In genomic region chr1:205949753-205950152, GRCh38 we compare ENCODE assay signal across 25 cellular contexts. TPM values are rescaled to one million over a fixed set of nuclear protein-coding genes. Genes with fewer than 3 reads are reported as not detected.
"Had no signal": no experiment of that assay in that cellular context is flagged by ENCODE, and none has a peak within 500 bp of the region (broad histone marks: within the 10 kb centered on the region; RNA-seq: fewer than 3 reads in every experiment).

No MANE protein-coding gene starts in this region.

- H3K4me1 ChIP-seq: adrenal gland, parathyroid adenoma, transverse colon had no signal

- H3K27ac ChIP-seq: adrenal gland, left lung, parathyroid adenoma, transverse colon had no signal

- H3K4me1 Mint-ChIP-seq: stimulated activated effector memory CD8-positive, alpha-beta T cell treated with anti-CD3 and anti-CD28 coated beads, Interleukin-12 subunit alpha, Interleukin-12 subunit beta, amount 100 ng/mL, for 72 hours; T-cell had no signal

- H3K79me2 ChIP-seq: parathyroid adenoma had no signal

- H3K9me3 ChIP-seq: adrenal gland, left lung, SK-N-SH, transverse colon had no signal

- H3K4me2 ChIP-seq: SK-N-SH had no signal

- H3K9ac ChIP-seq: parathyroid adenoma, SK-N-SH had no signal

- H3K36me3 ChIP-seq: adrenal gland, left lung, transverse colon had no signal

- H3K27ac Mint-ChIP-seq: activated B cell treated with CpG ODN at 0.5 μM for 24 hours; activated CD4-positive, alpha-beta memory T cell treated with anti-CD3 and anti-CD28 coated beads for 36 hours; activated naive CD4-positive, alpha-beta T cell treated with anti-CD3 and anti-CD28 coated beads, Interleukin-2, amount 50 U/mL, for 72 hours; activated T-helper 1 cell treated with anti-CD3 and anti-CD28 coated beads, Interleukin-12 subunit alpha, Interleukin-12 subunit beta, Interleukin-2, Interleukin-4 antibody, amounts not matched to agents 30 ng/mL and 10 ng/mL and 1 ng/mL, durations not matched to agents 14 hours and 24 hours and 36 hours; memory B cell; stimulated activated effector memory CD8-positive, alpha-beta T cell treated with anti-CD3 and anti-CD28 coated beads, Interleukin-12 subunit alpha, Interleukin-12 subunit beta, amount 100 ng/mL, for 72 hours; T-cell had no signal

- DNase-seq: activated B cell treated with CpG ODN at 0.5 μM for 24 hours; activated CD4-positive, alpha-beta memory T cell treated with anti-CD3 and anti-CD28 coated beads for 36 hours; activated CD4-positive, alpha-beta T cell treated with anti-CD3 and anti-CD28 coated beads for 4 hours; activated gamma-delta T cell treated with Interleukin-2 at 50 U/mL for 16 hours; activated T-cell treated with anti-CD3 and anti-CD28 coated beads for 4 hours; foreskin melanocyte; kidney; left lung; naive thymus-derived CD4-positive, alpha-beta T cell; SK-N-SH; stimulated activated CD4-positive, alpha-beta T cell treated with anti-CD3 and anti-CD28 coated beads, Interleukin-4, amount 100 ng/mL, for 24 hours; T-cell had no signal

- ATAC-seq: activated naive CD4-positive, alpha-beta T cell treated with anti-CD3 and anti-CD28 coated beads, Interleukin-2, amount 50 U/mL, for 72 hours; naive thymus-derived CD4-positive, alpha-beta T cell; sciatic nerve; stimulated activated effector memory CD8-positive, alpha-beta T cell treated with anti-CD3 and anti-CD28 coated beads, Interleukin-12 subunit alpha, Interleukin-12 subunit beta, amount 100 ng/mL, for 72 hours; T-cell had no signal

- H3K36me3 Mint-ChIP-seq: activated CD4-positive, alpha-beta memory T cell treated with anti-CD3 and anti-CD28 coated beads for 36 hours; activated naive CD4-positive, alpha-beta T cell treated with anti-CD3 and anti-CD28 coated beads, Interleukin-2, amount 50 U/mL, for 72 hours; memory B cell; naive thymus-derived CD4-positive, alpha-beta T cell; stimulated activated effector memory CD8-positive, alpha-beta T cell treated with anti-CD3 and anti-CD28 coated beads, Interleukin-12 subunit alpha, Interleukin-12 subunit beta, amount 100 ng/mL, for 72 hours; T-cell had no signal

- H2AFZ ChIP-seq: parathyroid adenoma had no signal

- H3K4me3 ChIP-seq: adrenal gland, left lung, transverse colon had no signal

- H3K4me3 Mint-ChIP-seq: activated B cell treated with CpG ODN at 0.5 μM for 24 hours; activated CD4-positive, alpha-beta memory T cell treated with anti-CD3 and anti-CD28 coated beads for 36 hours; activated T-helper 1 cell treated with anti-CD3 and anti-CD28 coated beads, Interleukin-12 subunit alpha, Interleukin-12 subunit beta, Interleukin-2, Interleukin-4 antibody, amounts not matched to agents 30 ng/mL and 10 ng/mL and 1 ng/mL, durations not matched to agents 14 hours and 24 hours and 36 hours; memory B cell; naive thymus-derived CD4-positive, alpha-beta T cell; stimulated activated effector memory CD8-positive, alpha-beta T cell treated with anti-CD3 and anti-CD28 coated beads, Interleukin-12 subunit alpha, Interleukin-12 subunit beta, amount 100 ng/mL, for 72 hours; T-cell had no signal

- H3K9me3 Mint-ChIP-seq: activated B cell treated with CpG ODN at 0.5 μM for 24 hours; activated CD4-positive, alpha-beta memory T cell treated with anti-CD3 and anti-CD28 coated beads for 36 hours; activated naive CD4-positive, alpha-beta T cell treated with anti-CD3 and anti-CD28 coated beads, Interleukin-2, amount 50 U/mL, for 72 hours; activated T-helper 1 cell treated with anti-CD3 and anti-CD28 coated beads, Interleukin-12 subunit alpha, Interleukin-12 subunit beta, Interleukin-2, Interleukin-4 antibody, amounts not matched to agents 30 ng/mL and 10 ng/mL and 1 ng/mL, durations not matched to agents 14 hours and 24 hours and 36 hours; memory B cell; stimulated activated effector memory CD8-positive, alpha-beta T cell treated with anti-CD3 and anti-CD28 coated beads, Interleukin-12 subunit alpha, Interleukin-12 subunit beta, amount 100 ng/mL, for 72 hours; T-cell had no signal

- H3K9me2 ChIP-seq: SK-N-SH had no signal

- H3K27me3 ChIP-seq: adrenal gland, transverse colon had no signal

RNA-seq across cellular contexts. Expression of gene SLC26A9, which starts 6.5 kb away (rescaled TPM):
- total RNA-seq: activated B cell treated with CpG ODN at 0.5 μM for 24 hours; activated CD4-positive, alpha-beta memory T cell treated with anti-CD3 and anti-CD28 coated beads for 36 hours; activated naive CD4-positive, alpha-beta T cell treated with anti-CD3 and anti-CD28 coated beads, Interleukin-2, amount 50 U/mL, for 72 hours; activated T-helper 1 cell treated with anti-CD3 and anti-CD28 coated beads, Interleukin-12 subunit alpha, Interleukin-12 subunit beta, Interleukin-2, Interleukin-4 antibody, amounts not matched to agents 30 ng/mL and 10 ng/mL and 1 ng/mL, durations not matched to agents 14 hours and 24 hours and 36 hours; astrocyte; chondrocyte; dermis microvascular lymphatic vessel endothelial cell; epithelial cell of proximal tubule; mononuclear cell; naive thymus-derived CD4-positive, alpha-beta T cell; sciatic nerve; transverse colon had no signal
- polyA plus RNA-seq: naive thymus-derived CD4-positive, alpha-beta T cell; SK-N-SH had no signal

RNA-seq across cellular contexts. Expression of gene RAB7B, which starts 53.4 kb away (rescaled TPM):
- total RNA-seq: activated B cell treated with CpG ODN at 0.5 μM for 24 hours; activated CD4-positive, alpha-beta memory T cell treated with anti-CD3 and anti-CD28 coated beads for 36 hours; activated naive CD4-positive, alpha-beta T cell treated with anti-CD3 and anti-CD28 coated beads, Interleukin-2, amount 50 U/mL, for 72 hours; activated T-helper 1 cell treated with anti-CD3 and anti-CD28 coated beads, Interleukin-12 subunit alpha, Interleukin-12 subunit beta, Interleukin-2, Interleukin-4 antibody, amounts not matched to agents 30 ng/mL and 10 ng/mL and 1 ng/mL, durations not matched to agents 14 hours and 24 hours and 36 hours; dermis microvascular lymphatic vessel endothelial cell; epithelial cell of proximal tubule had no signal
- polyA plus RNA-seq: naive thymus-derived CD4-positive, alpha-beta T cell had no signal
